ENCODE assay signal across 8 cellular contexts in the genomic region with DNA sequence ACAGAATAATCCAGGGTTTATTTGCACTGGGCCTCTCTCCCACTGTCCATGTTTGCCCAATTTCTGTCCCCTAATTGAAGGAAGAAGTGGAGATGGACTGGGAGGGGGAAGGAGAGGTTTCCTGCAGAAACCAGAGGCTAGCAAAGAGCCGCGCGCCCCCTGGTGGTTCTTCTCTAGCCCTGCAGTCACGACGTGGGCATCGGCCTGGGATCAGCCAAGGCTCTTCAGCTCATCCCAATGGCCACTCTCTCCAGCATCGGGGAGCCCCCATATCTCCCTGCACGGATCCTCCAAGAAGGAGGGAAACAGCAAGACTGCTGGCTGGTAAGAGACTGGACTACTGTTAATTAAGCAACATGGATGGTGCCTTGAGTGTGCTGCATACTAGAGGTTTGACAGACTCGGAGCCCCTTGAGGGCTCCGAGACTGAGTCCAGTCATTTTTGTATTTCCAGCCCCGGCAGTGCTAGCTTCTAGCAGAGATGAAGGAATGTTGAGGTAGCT. TPM values are rescaled to one million over a fixed set of nuclear protein-coding genes. Genes with fewer than 3 reads are reported as not detected.
DNase-seq lines count a peak whose midpoint lies in the region; ATAC-seq and TF ChIP-seq lines count a peak whose summit lies in the region.

No MANE protein-coding gene starts in this region.

- H3K27me3 Mint-ChIP-seq in CD8-positive, alpha-beta T cell (ENCODE audit: low read depth) = no peaks in the 10 kb centered on the region
- H3K27me3 Mint-ChIP-seq in brain = no peaks in the 10 kb centered on the region

- CTCF ChIA-PET in CD8-positive, alpha-beta T cell (lab: Charles Lee) = interaction anchor here (0.6 to 4.1 kb wide), 19 partner anchors 8 to 580 kb away, joined by 3 to 78 read pairs (median 3); a partner anchor contains a TSS
- CTCF ChIA-PET in HEK293T (lab: Yijun Ruan, JAX) = interaction anchor here (0.6 to 1.9 kb wide), 7 partner anchors 14 to 509 kb away, joined by 3 to 14 read pairs (median 3); a partner anchor contains a TSS

- TF ChIP-seq POLR2A in spleen (IDR thresholded peaks at IDR 0.05) = no peak

- peak; percentile 92 for ATAC-seq in CD8-positive, alpha-beta T cell

- 18 to 25% (median 23%) methylated on average over 9 to 11 of the region's 11 CpGs for WGBS in spleen, 5 donors

- no peak overlapping the region for H3K4me3 ChIP-seq in CD8-positive, alpha-beta T cell (ENCODE audit: low read depth, low read length)
- peak overlapping the region in 1 of 8 donors; percentile 39 for H3K4me3 ChIP-seq in spleen

- TF ChIP-seq CTCF in CD8-positive, alpha-beta T cell (IDR thresholded peaks at IDR 0.05) = peak; percentile 66
- TF ChIP-seq CTCF in VCaP (conservative IDR thresholded peaks at IDR 0.05) = peak; percentile 99
- peak; percentile 93 to 97 for TF ChIP-seq CTCF in brain (conservative IDR thresholded peaks at IDR 0.05)
- TF ChIP-seq CTCF in spleen (IDR thresholded peaks at IDR 0.05 in 8 of 11, conservative IDR thresholded peaks at IDR 0.05 in 3 of 11) = peak; percentile 82 to 98 (median 95)

- no peaks in the 10 kb centered on the region for H3K36me3 Mint-ChIP-seq in CD8-positive, alpha-beta T cell
- H3K36me3 Mint-ChIP-seq in brain = no peaks in the 10 kb centered on the region

- H3K27me3 ChIP-seq in CD8-positive, alpha-beta T cell (ENCODE audit: insufficient read depth, low read length) = no peaks in the 10 kb centered on the region
- no peaks in the 10 kb centered on the region for H3K27me3 ChIP-seq in spleen (replicated peaks in 1 of 7)

- peak overlapping the region; percentile 49 for H3K4me3 Mint-ChIP-seq in CD8-positive, alpha-beta T cell
- peak overlapping the region in 3 of 5 experiments; percentile 14 to 40 (median 24) for H3K4me3 Mint-ChIP-seq in brain

- no peaks in the 10 kb centered on the region for H3K9me3 ChIP-seq in CD8-positive, alpha-beta T cell (ENCODE audit: low read length)
- no peaks in the 10 kb centered on the region for H3K9me3 ChIP-seq in spleen

- no peak overlapping the region for H3K27ac ChIP-seq in CD8-positive, alpha-beta T cell (ENCODE audit: low read depth, low read length)
- H3K27ac ChIP-seq in VCaP (peak overlapping the region; percentile 62; the same call in 1 of the 2 replicates), spleen (peak overlapping the region in 5 of 8 donors; percentile 29 to 67 (median 64))

- no peaks in the 10 kb centered on the region for H3K36me3 ChIP-seq in CD8-positive, alpha-beta T cell (ENCODE audit: insufficient read depth, low read length)
- no peaks in the 10 kb centered on the region for H3K36me3 ChIP-seq in spleen

- POLR2A ChIA-PET in CD8-positive, alpha-beta T cell (lab: Charles Lee) = no interaction called here
- POLR2A ChIA-PET in HEK293T (lab: Yijun Ruan, JAX) = no interaction called here

- DNase-seq in CD8-positive, alpha-beta T cell = peak; percentile 41 to 83 (median 66)
- DNase-seq in HEK293T (ENCODE audit: extremely low spot score) = peak; percentile 87
- DNase-seq in NCI-H2171 treated with DMSO at 0.1 percent for 48 hours (lab: John Stamatoyannopoulos, UW) = peak; percentile 73
- DNase-seq in iPS-NIHi7 (ENCODE audit: extremely low spot score) = peak; percentile 93
- DNase-seq in spleen = peak; percentile 94
- no peak for DNase-seq in NCI-H524 treated with DMSO at 0.1 percent for 48 hours (lab: John Stamatoyannopoulos, UW)

- no peak overlapping the region for H3K27ac Mint-ChIP-seq in CD8-positive, alpha-beta T cell
- H3K27ac Mint-ChIP-seq in brain = peak overlapping the region in 1 of 5 experiments; percentile 56

- intact Hi-C loops in CD8-positive, alpha-beta T cell (cut with DNase I, micrococcal nuclease) = loop anchor here (1.0 to 5.0 kb wide), 3 partner anchors 147 to 475 kb away; no protein-coding TSS in a partner anchor
- intact Hi-C loops in spleen (cut with DNase I; ENCODE audit: low total_unique reads) = loop anchor here (5.0 kb wide), 1 partner anchor 150 kb away; no protein-coding TSS in a partner anchor

- peaks cover 4% of the 10 kb centered on the region for H3K4me1 ChIP-seq in CD8-positive, alpha-beta T cell (ENCODE audit: insufficient read depth, low read length)
- H3K4me1 ChIP-seq in spleen = peaks cover 17 to 56% (median 41%) of the 10 kb centered on the region in 6 donors

- H3K4me1 Mint-ChIP-seq in CD8-positive, alpha-beta T cell (ENCODE audit: low read depth) = peaks cover 11% of the 10 kb centered on the region
- peaks cover 22% of the 10 kb centered on the region for H3K4me1 Mint-ChIP-seq in brain

- no peaks in the 10 kb centered on the region for H3K9me3 Mint-ChIP-seq in CD8-positive, alpha-beta T cell
- peaks cover 0 to 4% (median 0%) of the 10 kb centered on the region in 5 experiments for H3K9me3 Mint-ChIP-seq in brain

TF ChIP-seq in HEK293T, 16 proteins besides CTCF, POLR2A, EP300 and RAD21:
- no peak for TF ChIP-seq NFRKB (IDR thresholded peaks at IDR 0.05)
- TF ChIP-seq TARDBP (IDR thresholded peaks at IDR 0.05) = no peak
- TF ChIP-seq LEF1 (IDR thresholded peaks at IDR 0.05; ENCODE audit: borderline replicate concordance) = no peak
- TF ChIP-seq ELF4 (IDR thresholded peaks at IDR 0.05) = no peak
- TF ChIP-seq BHLHE40 (IDR thresholded peaks at IDR 0.05; ENCODE audit: borderline replicate concordance) = no peak
- TF ChIP-seq CTBP1 (IDR thresholded peaks at IDR 0.05; ENCODE audit: borderline replicate concordance) = no peak
- TF ChIP-seq SP1 (IDR thresholded peaks at IDR 0.05) = no peak
- TF ChIP-seq FOXM1 (IDR thresholded peaks at IDR 0.05; ENCODE audit: borderline replicate concordance) = no peak
- no peak for TF ChIP-seq HDGF (IDR thresholded peaks at IDR 0.05; ENCODE audit: borderline replicate concordance)
- no peak for TF ChIP-seq SUZ12 (IDR thresholded peaks at IDR 0.05)

RNA-seq across cellular contexts. Expression of a gene that starts 18.7 kb away (rescaled TPM):
- 10 to 100 TPM in 1 of 2 experiments, 1 to 10 TPM in 1; 9.9 to 11.3 TPM for total RNA-seq in CD8-positive, alpha-beta T cell
- polyA plus RNA-seq in brain (ENCODE audit: insufficient read depth, low read depth, low replicate concordance) (2.9 TPM), spleen (1 to 10 TPM; 1.7 to 3.3 (median 2.0) TPM)
- total RNA-seq in spleen = 10 to 100 TPM in 6 of 7 donors, 1 to 10 TPM in 1; 8.7 to 15.7 (median 11.9) TPM

RNA-seq across cellular contexts. Expression of a gene that starts 28.7 kb away (rescaled TPM):
- not detected for total RNA-seq in CD8-positive, alpha-beta T cell
- 4.5 TPM for polyA plus RNA-seq in brain (ENCODE audit: insufficient read depth, low read depth, low replicate concordance)
- not detected for total RNA-seq in spleen
- polyA plus RNA-seq in spleen = under 1 TPM in 2 of 3 donors, not detected in 1; 0.11 to 0.20 TPM

RNA-seq across cellular contexts. Expression of a gene that starts 30.2 kb away (rescaled TPM):
- total RNA-seq in CD8-positive, alpha-beta T cell = under 1 TPM; 0.33 to 0.60 TPM
- 0.17 TPM for polyA plus RNA-seq in brain (ENCODE audit: insufficient read depth, low read depth, low replicate concordance)
- total RNA-seq in spleen = 1 to 10 TPM in 6 of 7 donors, under 1 TPM in 1; 0.94 to 3.9 (median 2.6) TPM
- polyA plus RNA-seq in spleen = 1 to 10 TPM in 2 of 3 donors, under 1 TPM in 1; 0.86 to 3.0 (median 2.3) TPM

RNA-seq across cellular contexts. Expression of a gene that starts 53.4 kb away (rescaled TPM):
- total RNA-seq in CD8-positive, alpha-beta T cell = not detected
- polyA plus RNA-seq in brain (ENCODE audit: insufficient read depth, low read depth, low replicate concordance) (not detected), spleen (under 1 TPM in 2 of 3 donors, not detected in 1; 0.03 to 0.04 TPM)
- under 1 TPM in 1 of 7 donors, not detected in 6; 0.51 TPM for total RNA-seq in spleen
